Comparison of ENCODE assay signal across 2 cellular contexts in the genomic region with DNA sequence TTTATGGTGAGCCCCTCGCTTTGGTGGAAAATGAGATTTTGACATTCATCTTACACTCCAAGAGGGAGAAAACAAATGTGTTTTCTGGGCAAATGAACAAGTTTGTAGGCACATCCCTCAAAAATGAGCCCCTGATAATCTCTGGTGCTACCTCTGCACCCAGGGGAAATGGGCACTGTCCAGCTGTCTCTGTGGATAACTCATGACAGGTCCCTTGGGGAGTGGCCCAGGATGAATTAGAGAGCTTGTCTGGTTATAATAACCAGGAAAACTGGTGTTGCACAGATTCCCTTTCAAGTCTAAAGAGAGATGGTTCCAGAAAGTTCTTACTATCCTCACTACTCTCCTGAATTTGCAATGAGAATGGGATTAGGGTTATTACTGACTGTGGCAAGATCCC.
TF ChIP-seq lines count a peak whose summit lies in the region.

No MANE protein-coding gene starts in this region.

TF ChIP-seq in SK-N-SH, 30 proteins besides CTCF, POLR2A, EP300 and RAD21:
- no peak for TF ChIP-seq JUND (IDR thresholded peaks at IDR 0.05)
- TF ChIP-seq FOXJ3 (CRISPR knock-in tag; IDR thresholded peaks at IDR 0.05), result 0 out of 2 replicates have a peak, but pooled peaks have one; percentile 12
- no peak for TF ChIP-seq TAF1 (IDR thresholded peaks at IDR 0.05; ENCODE audit: borderline replicate concordance, low read depth, low read length)

TF ChIP-seq in SK-N-SH treated with all-trans-retinoic acid at 6 μM for 48 hours, 23 proteins besides CTCF, POLR2A, EP300 and RAD21:
- TF ChIP-seq OSR1 (CRISPR knock-in tag; IDR thresholded peaks at IDR 0.05), result no peak
- TF ChIP-seq CSDC2 (CRISPR knock-in tag; IDR thresholded peaks at IDR 0.05), result no peak
- TF ChIP-seq ZC3H10 (CRISPR knock-in tag; IDR thresholded peaks at IDR 0.05), result no peak
- no peak for TF ChIP-seq TOX (CRISPR knock-in tag; IDR thresholded peaks at IDR 0.05; ENCODE audit: borderline replicate concordance)
- no peak for TF ChIP-seq ARNTL (CRISPR knock-in tag; IDR thresholded peaks at IDR 0.05; ENCODE audit: borderline replicate concordance, low read depth)
- no peak for TF ChIP-seq BACH2 (CRISPR knock-in tag; IDR thresholded peaks at IDR 0.05; ENCODE audit: borderline replicate concordance)
- TF ChIP-seq, protein P1, sequence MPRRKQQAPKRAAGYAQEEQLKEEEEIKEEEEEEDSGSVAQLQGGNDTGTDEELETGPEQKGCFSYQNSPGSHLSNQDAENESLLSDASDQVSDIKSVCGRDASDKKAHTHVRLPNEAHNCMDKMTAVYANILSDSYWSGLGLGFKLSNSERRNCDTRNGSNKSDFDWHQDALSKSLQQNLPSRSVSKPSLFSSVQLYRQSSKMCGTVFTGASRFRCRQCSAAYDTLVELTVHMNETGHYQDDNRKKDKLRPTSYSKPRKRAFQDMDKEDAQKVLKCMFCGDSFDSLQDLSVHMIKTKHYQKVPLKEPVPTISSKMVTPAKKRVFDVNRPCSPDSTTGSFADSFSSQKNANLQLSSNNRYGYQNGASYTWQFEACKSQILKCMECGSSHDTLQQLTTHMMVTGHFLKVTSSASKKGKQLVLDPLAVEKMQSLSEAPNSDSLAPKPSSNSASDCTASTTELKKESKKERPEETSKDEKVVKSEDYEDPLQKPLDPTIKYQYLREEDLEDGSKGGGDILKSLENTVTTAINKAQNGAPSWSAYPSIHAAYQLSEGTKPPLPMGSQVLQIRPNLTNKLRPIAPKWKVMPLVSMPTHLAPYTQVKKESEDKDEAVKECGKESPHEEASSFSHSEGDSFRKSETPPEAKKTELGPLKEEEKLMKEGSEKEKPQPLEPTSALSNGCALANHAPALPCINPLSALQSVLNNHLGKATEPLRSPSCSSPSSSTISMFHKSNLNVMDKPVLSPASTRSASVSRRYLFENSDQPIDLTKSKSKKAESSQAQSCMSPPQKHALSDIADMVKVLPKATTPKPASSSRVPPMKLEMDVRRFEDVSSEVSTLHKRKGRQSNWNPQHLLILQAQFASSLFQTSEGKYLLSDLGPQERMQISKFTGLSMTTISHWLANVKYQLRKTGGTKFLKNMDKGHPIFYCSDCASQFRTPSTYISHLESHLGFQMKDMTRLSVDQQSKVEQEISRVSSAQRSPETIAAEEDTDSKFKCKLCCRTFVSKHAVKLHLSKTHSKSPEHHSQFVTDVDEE (CRISPR knock-in tag; IDR thresholded peaks at IDR 0.05), result no peak
- no peak for TF ChIP-seq TCF4 (CRISPR knock-in tag; IDR thresholded peaks at IDR 0.05; ENCODE audit: borderline replicate concordance)
- no peak for TF ChIP-seq ZFP30 (CRISPR knock-in tag; IDR thresholded peaks at IDR 0.05)
TF ChIP-seq in SK-N-SH treated with all-trans-retinoic acid at 6 μM for 48 hours: peak in this region for 0.
